Comparison of ENCODE assay signal across 8 cellular contexts in the genomic region with DNA sequence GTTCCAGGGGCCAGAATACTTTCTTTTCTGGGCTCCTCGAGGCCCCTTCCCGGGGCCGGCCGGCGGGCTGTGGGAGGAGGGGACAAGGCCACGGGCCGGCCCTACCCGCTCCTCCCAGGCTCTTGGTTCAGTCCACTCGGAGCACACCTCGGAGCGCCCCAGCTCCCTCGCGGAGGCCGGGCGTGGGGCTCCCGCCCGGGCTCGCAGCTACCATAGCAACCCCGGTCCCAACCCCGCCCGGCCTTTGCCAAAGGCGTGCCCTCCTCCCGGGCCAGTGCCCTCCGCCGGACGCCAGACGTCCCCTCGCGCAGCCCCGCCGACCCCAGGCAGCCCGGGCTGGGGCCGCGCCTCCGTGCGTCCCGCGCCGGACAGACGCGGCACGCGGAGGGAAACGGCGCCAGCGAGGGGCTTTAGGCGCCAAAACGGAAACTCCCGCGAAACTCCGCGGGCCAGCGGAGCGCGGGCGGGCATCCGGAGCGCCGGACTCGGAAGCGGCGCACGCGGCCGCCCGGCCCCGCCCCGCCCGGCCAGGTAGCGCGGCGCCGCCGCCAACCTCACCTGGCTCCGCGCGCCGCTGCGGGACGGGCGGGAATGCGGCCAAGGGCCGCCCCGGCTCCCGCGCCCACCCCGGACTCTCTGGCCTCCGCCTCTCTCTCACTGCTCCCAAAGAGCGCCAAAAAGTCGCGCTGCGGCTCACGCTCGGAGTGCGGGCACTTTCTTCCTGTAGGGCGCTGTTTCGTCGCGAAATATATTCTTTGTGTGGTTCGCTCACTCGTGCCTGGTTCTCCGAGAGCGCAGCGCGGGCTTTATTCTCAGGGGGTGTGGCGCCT. TPM values are rescaled to one million over a fixed set of nuclear protein-coding genes. Genes with fewer than 3 reads are reported as not detected.
A peak's percentile ranks its signal among the peaks of the same experiment; 100 is the strongest.
DNase-seq lines count a peak whose midpoint lies in the region; ATAC-seq and TF ChIP-seq lines count a peak whose summit lies in the region.

No MANE protein-coding gene starts in this region.

- H3K27ac ChIP-seq in dorsolateral prefrontal cortex (peak overlapping the region in 46 of 59 donors; percentile 7 to 76 (median 57)), liver (ENCODE audit: low read depth in 1 of 2, low read length in 2 of 2) (peak overlapping the region; percentile 81 to 84)

- CTCF ChIA-PET in activated B cell treated with CpG ODN at 0.5 μM for 24 hours (lab: Charles Lee) = interaction anchor here (1.0 to 3.2 kb wide), 2 partner anchors 8 to 197 kb away, joined by 3 to 16 read pairs; no protein-coding TSS in a partner anchor

- ATAC-seq in HG02840 (IDR thresholded peaks at IDR 0.05; ENCODE audit: low FRiP score, unreplicated experiment) (peak; percentile 63), activated B cell treated with CpG ODN at 0.5 μM for 24 hours (ENCODE audit: low read depth) (peak; percentile 63)

- H3K9ac ChIP-seq in liver (ENCODE audit: low read depth in 1 of 2, low read length in 2 of 2) = peak overlapping the region; percentile 17 to 59

- H3K4me1 ChIP-seq in liver (ENCODE audit: control insufficient read depth in 4 of 4, insufficient read depth in 4 of 4, low read length in 3 of 4) = peaks cover 2 to 26% (median 15%) of the 10 kb centered on the region in 4 donors

- TF ChIP-seq RAD21 in liver (IDR thresholded peaks at IDR 0.05) = no peak

- H3K36me3 Mint-ChIP-seq in activated B cell treated with CpG ODN at 0.5 μM for 24 hours (ENCODE audit: low read depth) = peaks cover 6% of the 10 kb centered on the region

- no peaks in the 10 kb centered on the region for H3K9me3 ChIP-seq in liver (ENCODE audit: control insufficient read depth in 4 of 4, low read length in 3 of 4)

- H3K4me3 Mint-ChIP-seq in activated B cell treated with CpG ODN at 0.5 μM for 24 hours = peak overlapping the region; percentile 98

- TF ChIP-seq CTCF in activated B cell treated with CpG ODN at 0.5 μM for 24 hours (IDR thresholded peaks at IDR 0.05) (no peak), dorsolateral prefrontal cortex (IDR thresholded peaks at IDR 0.05 in 54 of 56, conservative IDR thresholded peaks at IDR 0.05 in 2 of 56; ENCODE audit: low read depth in 1 of 56, partially characterized antibody in 56 of 56) (no peak), liver (IDR thresholded peaks at IDR 0.05; ENCODE audit: low read depth, low read length, missing input control) (no peak)

- H3K4me1 Mint-ChIP-seq in activated B cell treated with CpG ODN at 0.5 μM for 24 hours = peaks cover 55% of the 10 kb centered on the region

- H3K27me3 ChIP-seq in dorsolateral prefrontal cortex = peaks cover 0 to 90% (median 31%) of the 10 kb centered on the region in 45 donors
- no peaks in the 10 kb centered on the region for H3K27me3 ChIP-seq in liver (ENCODE audit: control insufficient read depth in 4 of 4, insufficient read depth in 4 of 4, low read length in 3 of 4)

- POLR2A ChIA-PET in activated B cell treated with CpG ODN at 0.5 μM for 24 hours (lab: Charles Lee) = interaction anchor here (0.5 to 4.3 kb wide), 5 partner anchors 9 to 271 kb away, joined by 3 to 53 read pairs (median 4); partner anchors contain the start of gene RAP2C

- intact Hi-C loops in activated B cell treated with CpG ODN at 0.5 μM for 24 hours (cut with micrococcal nuclease) = loop anchor here (1.0 to 10.0 kb wide), 7 partner anchors 8 to 1587 kb away; partner anchors contain the start of genes ENOX2 and STK26
- intact Hi-C loops in dorsolateral prefrontal cortex (cut with DNase I) = loop anchor here (10.0 kb wide), 2 partner anchors 195 to 275 kb away; partner anchors contain the start of gene RAP2C (in 1 of the 2)

- H3K9me3 Mint-ChIP-seq in activated B cell treated with CpG ODN at 0.5 μM for 24 hours = no peaks in the 10 kb centered on the region

- DNase-seq in NCI-H524 (lab: John Stamatoyannopoulos, UW) (peak; percentile 35 to 58), NCI-H524 treated with DMSO at 0.1 percent for 48 hours (lab: John Stamatoyannopoulos, UW) (no peak), NCI-H1436 (lab: John Stamatoyannopoulos, UW) (peak; percentile 74), activated B cell treated with CpG ODN at 0.5 μM for 24 hours (peak; percentile 61), dorsolateral prefrontal cortex (peak in 5 of 10 donors; percentile 5 to 47 (median 34))
- DNase-seq in stimulated activated CD4-positive, alpha-beta T cell treated with anti-CD3 and anti-CD28 coated beads, TNF-alpha, amount 100 ng/mL, for 48 hours (ENCODE audit: low read depth in 3 of 3) = peak in 2 of 3 donors; percentile 16 to 25

- peak overlapping the region; percentile 31 to 75 (median 57) for H3K4me3 ChIP-seq in dorsolateral prefrontal cortex
- peak overlapping the region; percentile 45 to 76 (median 75) for H3K4me3 ChIP-seq in liver (ENCODE audit: low read depth in 1 of 3, low read length in 3 of 3)

- peak overlapping the region; percentile 99 for H3K27ac Mint-ChIP-seq in activated B cell treated with CpG ODN at 0.5 μM for 24 hours

- WGBS in liver = under 1% methylated on average over 95 of the region's 106 CpGs

- H3K36me3 ChIP-seq in liver (ENCODE audit: control insufficient read depth in 4 of 4, insufficient read depth in 3 of 4, low read depth in 1 of 4, low read length in 3 of 4) = no peaks in the 10 kb centered on the region

- no peaks in the 10 kb centered on the region for H3K27me3 Mint-ChIP-seq in activated B cell treated with CpG ODN at 0.5 μM for 24 hours

TF ChIP-seq in liver, 16 proteins besides CTCF, POLR2A, EP300 and RAD21:
- TF ChIP-seq JUND (IDR thresholded peaks at IDR 0.05) (no peak), FOXA2 (IDR thresholded peaks at IDR 0.05) (no peak), TAF1 (conservative IDR thresholded peaks at IDR 0.05) (no peak), HNF4G (IDR thresholded peaks at IDR 0.05) (no peak), GABPA (IDR thresholded peaks at IDR 0.05 in 1 of 2, conservative IDR thresholded peaks at IDR 0.05 in 1 of 2) (no peak), MAX (IDR thresholded peaks at IDR 0.05) (no peak), SP1 (IDR thresholded peaks at IDR 0.05) (no peak), HNF4A (conservative IDR thresholded peaks at IDR 0.05) (no peak), NR2F2 (IDR thresholded peaks at IDR 0.05) (no peak), EGR1 (IDR thresholded peaks at IDR 0.05; ENCODE audit: low read depth in 2 of 2) (no peak), RXRA (IDR thresholded peaks at IDR 0.05) (no peak), FOXA1 (IDR thresholded peaks at IDR 0.05) (no peak), YY1 (IDR thresholded peaks at IDR 0.05) (no peak)
- TF ChIP-seq, protein P1, sequence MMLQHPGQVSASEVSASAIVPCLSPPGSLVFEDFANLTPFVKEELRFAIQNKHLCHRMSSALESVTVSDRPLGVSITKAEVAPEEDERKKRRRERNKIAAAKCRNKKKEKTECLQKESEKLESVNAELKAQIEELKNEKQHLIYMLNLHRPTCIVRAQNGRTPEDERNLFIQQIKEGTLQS (IDR thresholded peaks at IDR 0.05) = no peak
- TF ChIP-seq, protein P2, sequence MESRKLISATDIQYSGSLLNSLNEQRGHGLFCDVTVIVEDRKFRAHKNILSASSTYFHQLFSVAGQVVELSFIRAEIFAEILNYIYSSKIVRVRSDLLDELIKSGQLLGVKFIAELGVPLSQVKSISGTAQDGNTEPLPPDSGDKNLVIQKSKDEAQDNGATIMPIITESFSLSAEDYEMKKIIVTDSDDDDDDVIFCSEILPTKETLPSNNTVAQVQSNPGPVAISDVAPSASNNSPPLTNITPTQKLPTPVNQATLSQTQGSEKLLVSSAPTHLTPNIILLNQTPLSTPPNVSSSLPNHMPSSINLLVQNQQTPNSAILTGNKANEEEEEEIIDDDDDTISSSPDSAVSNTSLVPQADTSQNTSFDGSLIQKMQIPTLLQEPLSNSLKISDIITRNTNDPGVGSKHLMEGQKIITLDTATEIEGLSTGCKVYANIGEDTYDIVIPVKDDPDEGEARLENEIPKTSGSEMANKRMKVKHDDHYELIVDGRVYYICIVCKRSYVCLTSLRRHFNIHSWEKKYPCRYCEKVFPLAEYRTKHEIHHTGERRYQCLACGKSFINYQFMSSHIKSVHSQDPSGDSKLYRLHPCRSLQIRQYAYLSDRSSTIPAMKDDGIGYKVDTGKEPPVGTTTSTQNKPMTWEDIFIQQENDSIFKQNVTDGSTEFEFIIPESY (IDR thresholded peaks at IDR 0.05) = no peak

RNA-seq across cellular contexts. Expression of gene MBNL3, which starts 0.6 kb away (rescaled TPM):
- total RNA-seq in activated B cell treated with CpG ODN at 0.5 μM for 24 hours = 41.0 and 47.0 TPM in 2 replicates
- 10 to 100 TPM in 1 of 120 experiments, 1 to 10 TPM in 119; 1.5 to 10.1 (median 4.2) TPM for total RNA-seq in dorsolateral prefrontal cortex
- total RNA-seq in liver = 100 to 1,000 TPM; 104 to 149 TPM
- polyA plus RNA-seq in liver = 10 to 100 TPM; 20.6 to 60.3 TPM
